ENCODE assay signal across 24 cellular contexts in genomic region chr2:192390401-192390800, GRCh38.
DNase-seq lines count a peak whose midpoint lies in the region; ATAC-seq and TF ChIP-seq lines count a peak whose summit lies in the region.
"Had no signal": no experiment of that assay in that cellular context is flagged by ENCODE, and none has a peak within 500 bp of the region (broad histone marks: within the 10 kb centered on the region; RNA-seq: fewer than 3 reads in every experiment).

No MANE protein-coding gene starts in this region.

- H3K4me3 Mint-ChIP-seq in chondrocyte (ENCODE audit: unreplicated experiment), result no peak overlapping the region
- H3K4me3 Mint-ChIP-seq: CD4-positive, alpha-beta memory T cell; T-cell had no signal

- H3K27me3 ChIP-seq in foreskin keratinocyte, result no peaks in the 10 kb centered on the region
- H3K27me3 ChIP-seq: BLaER1 treated with 17β-estradiol and CSF1 and Interleukin-3, amounts not matched to agents 10 nM and 100 nM had no signal

- H3K36me3 Mint-ChIP-seq in chondrocyte (ENCODE audit: low read depth), result peaks cover 1% of the 10 kb centered on the region
- H3K36me3 Mint-ChIP-seq: CD4-positive, alpha-beta memory T cell; T-cell had no signal

- DNase-seq in LNCaP clone FGC (ENCODE audit: low read depth) (peak; percentile 74), foreskin keratinocyte (peak; percentile 6 to 25), chondrocyte (ENCODE audit: low spot score) (no peak), GM20000 (ENCODE audit: low spot score) (no peak)
- no peak for DNase-seq in activated CD4-positive, alpha-beta T cell treated with anti-CD3 and anti-CD28 coated beads, Interleukin-2, amount 50 U/mL, for 48 hours
- DNase-seq: Caco-2; CD4-positive, alpha-beta memory T cell; DMS153; GDM1; Karpas-422; MM.1S; NCI-H1048; NCI-H1436; NCI-H187 treated with DMSO at 0.1 percent for 48 hours; NCI-H2107; NCI-H510A treated with DMSO at 0.1 percent for 48 hours; NCI-H774; NK-92 treated with Interleukin-12 subunit alpha and Interleukin-12 subunit beta, amount 100 ng/mL, for 24 hours; T-cell had no signal

- H3K27ac Mint-ChIP-seq in chondrocyte (ENCODE audit: unreplicated experiment), result no peak overlapping the region
- H3K27ac Mint-ChIP-seq: CD4-positive, alpha-beta memory T cell; T-cell had no signal

- no peaks in the 10 kb centered on the region for H3K4me1 Mint-ChIP-seq in chondrocyte (ENCODE audit: low read depth)
- H3K4me1 Mint-ChIP-seq: CD4-positive, alpha-beta memory T cell; T-cell had no signal

- H3K4me3 ChIP-seq in LNCaP clone FGC (ENCODE audit: low read depth, low read length), result no peak overlapping the region
- H3K4me3 ChIP-seq: BLaER1 treated with 17β-estradiol and CSF1 and Interleukin-3, amounts not matched to agents 10 nM and 100 nM had no signal

- H3K27ac ChIP-seq in VCaP (peak overlapping the region; percentile 97), foreskin keratinocyte (no peak overlapping the region)
- H3K27ac ChIP-seq: BLaER1 treated with 17β-estradiol and CSF1 and Interleukin-3, amounts not matched to agents 10 nM and 100 nM had no signal

- H3K27me3 Mint-ChIP-seq in chondrocyte (ENCODE audit: low read depth), result peaks cover 11% of the 10 kb centered on the region
- H3K27me3 Mint-ChIP-seq: CD4-positive, alpha-beta memory T cell; T-cell had no signal

- peaks cover 8% of the 10 kb centered on the region for H3K9me3 Mint-ChIP-seq in chondrocyte (ENCODE audit: low read depth)

- no peak for TF ChIP-seq CTCF in LNCaP clone FGC (IDR thresholded peaks at IDR 0.05; ENCODE audit: control insufficient read depth, extremely low read depth, insufficient read depth)
- no peak for TF ChIP-seq CTCF in VCaP (conservative IDR thresholded peaks at IDR 0.05)
- TF ChIP-seq CTCF in foreskin keratinocyte (conservative IDR thresholded peaks at IDR 0.05), result no peak
- no peak for TF ChIP-seq CTCF in chondrocyte (IDR thresholded peaks at IDR 0.05)
- TF ChIP-seq CTCF in GM20000 (IDR thresholded peaks at IDR 0.05; ENCODE audit: extremely low read depth, missing control alignments), result no peak

- ATAC-seq in foreskin keratinocyte, result peak; percentile 44
- no peak for ATAC-seq in GM19452 (IDR thresholded peaks at IDR 0.05; ENCODE audit: unreplicated experiment)
- ATAC-seq: Panc1, SK-N-SH treated with all-trans-retinoic acid at 6 μM for 48 hours, T-cell had no signal

- H3K4me1 ChIP-seq in foreskin keratinocyte, result no peaks in the 10 kb centered on the region
- H3K4me1 ChIP-seq: BLaER1 treated with 17β-estradiol and CSF1 and Interleukin-3, amounts not matched to agents 10 nM and 100 nM; Caco-2 had no signal

Comparison
In these comparisons a context has a peak if more than half of its experiments do, and no peak if none do; other contexts are left out.
1. DNase-seq: peak in LNCaP clone FGC (single experiment) and foreskin keratinocyte (2 of 2); none in chondrocyte (single experiment), activated CD4-positive, alpha-beta T cell treated with anti-CD3 and anti-CD28 coated beads, Interleukin-2, amount 50 U/mL, for 48 hours (0 of 2) and GM20000 (single experiment).